8 cellular contexts compared by ENCODE assay signal in genomic region chr7:135281363-135281949, GRCh38. TPM values are rescaled to one million over a fixed set of nuclear protein-coding genes. Genes with fewer than 3 reads are reported as not detected.
A peak's percentile ranks its signal among the peaks of the same experiment; 100 is the strongest.
DNase-seq lines count a peak whose midpoint lies in the region; ATAC-seq and TF ChIP-seq lines count a peak whose summit lies in the region.

No MANE protein-coding gene starts in this region.

- no peak overlapping the region for H2BK15ac ChIP-seq in IMR-90 (ENCODE audit: low read depth, low read length)

- no peak overlapping the region for H3K14ac ChIP-seq in IMR-90 (replicated peaks; ENCODE audit: low read depth, low read length)

- no peak overlapping the region for H4K5ac ChIP-seq in IMR-90 (ENCODE audit: low read depth, low read length)

- H3K9me1 ChIP-seq in IMR-90 (ENCODE audit: insufficient read depth, low read length), result no peaks in the 10 kb centered on the region

- no peak overlapping the region for H3K4me3 ChIP-seq in IMR-90 (ENCODE audit: insufficient read depth, low read depth, low read length)
- H3K4me3 ChIP-seq in OCI-LY7 (ENCODE audit: low read depth, low read length, poor library complexity, severe bottlenecking), result no peak overlapping the region

- H3K36me3 Mint-ChIP-seq in natural killer cell treated with Interleukin-12 subunit alpha and Interleukin-12 subunit beta and Interleukin-15 and Interleukin-18, amount 100 ng/mL, for 72 hours, result no peaks in the 10 kb centered on the region

- H3K79me2 ChIP-seq in OCI-LY7 (ENCODE audit: insufficient read depth, low read depth, low read length), result no peaks in the 10 kb centered on the region

- no peak overlapping the region for H2AK9ac ChIP-seq in IMR-90 (replicated peaks; ENCODE audit: low read depth, low read length, poor library complexity)

- no peaks in the 10 kb centered on the region for H3K79me1 ChIP-seq in IMR-90 (ENCODE audit: low read depth in 1 of 2, low read length in 2 of 2)

- H3K4me2 ChIP-seq in IMR-90 (ENCODE audit: low read depth, low read length) (peak overlapping the region; percentile 62), OCI-LY7 (ENCODE audit: low read length) (no peak overlapping the region)

- dilution Hi-C loops in IMR-90 (cut with HindIII; ENCODE audit: low sequenced_read_pairs, unreplicated experiment), result no loop called here

- peak; percentile 98 for TF ChIP-seq RAD21 in IMR-90 (IDR thresholded peaks at IDR 0.05; ENCODE audit: low read length)

- no peak overlapping the region for H3K56ac ChIP-seq in IMR-90 (ENCODE audit: extremely low read depth, insufficient read depth, low read length)

- H2AFZ ChIP-seq in IMR-90 (replicated peaks; ENCODE audit: low read length, poor library complexity) (peak overlapping the region; percentile 39), OCI-LY7 (ENCODE audit: low read length) (peak overlapping the region; percentile 79)

- no peaks in the 10 kb centered on the region for H3K9me3 Mint-ChIP-seq in natural killer cell treated with Interleukin-12 subunit alpha and Interleukin-12 subunit beta and Interleukin-15 and Interleukin-18, amount 100 ng/mL, for 72 hours

- TF ChIP-seq CTCF in IMR-90 (conservative IDR thresholded peaks at IDR 0.05; ENCODE audit: low read depth, low read length) (peak; percentile 100), OCI-LY7 (conservative IDR thresholded peaks at IDR 0.05; ENCODE audit: low read length) (peak; percentile 100)

- H3K18ac ChIP-seq in IMR-90 (ENCODE audit: low read depth, low read length), result no peak overlapping the region

- H3K9ac ChIP-seq in IMR-90 (ENCODE audit: low read depth, low read length), result no peak overlapping the region

- peaks cover 13 to 34% of the 10 kb centered on the region in 2 donors for H3K27me3 Mint-ChIP-seq in natural killer cell treated with Interleukin-12 subunit alpha and Interleukin-12 subunit beta and Interleukin-15 and Interleukin-18, amount 100 ng/mL, for 72 hours

- WGBS in IMR-90 (ENCODE audit: extremely low coverage in 2 of 2, insufficient read length in 1 of 2), 2 experiments, result no CpG with 5 or more reads among the region's 7 CpGs

- H3K9me2 ChIP-seq in OCI-LY7 (ENCODE audit: insufficient read depth, low read length), result no peaks in the 10 kb centered on the region

- intact Hi-C loops in IMR-90 (cut with micrococcal nuclease), result loop anchor here (1.0 to 5.0 kb wide), 6 partner anchors 229 to 1126 kb away; partner anchors contain the start of gene CNOT4
- intact Hi-C loops in OCI-LY7 (cut with micrococcal nuclease; ENCODE audit: unreplicated experiment), result loop anchor here (1.0 to 5.0 kb wide), 6 partner anchors 54 to 431 kb away; partner anchors contain the start of genes CNOT4 and STMP1

- no TSS peak for BruUV-seq in IMR-90 (replicated peaks; lab: Mats Ljungman, UMichigan)
- BruUV-seq in OCI-LY7 (replicated peaks; lab: Mats Ljungman, UMichigan), result no TSS peak

- in situ Hi-C loops in IMR-90 (cut with MboI; ENCODE audit: low sequenced_read_pairs), result loop anchor here (5.0 kb wide), 1 partner anchor 276 kb away; the partner anchor contains the start of gene NUP205

- H4K8ac ChIP-seq in IMR-90 (ENCODE audit: low read depth in 2 of 2, low read length in 2 of 2), result peak overlapping the region; percentile 8 to 37; a peak in 1 of 4 replicates

- H2BK20ac ChIP-seq in IMR-90 (ENCODE audit: low read depth, low read length), result no peak overlapping the region

- no peaks in the 10 kb centered on the region; the same call in 1 of the 2 replicates for H3K27me3 ChIP-seq in IMR-90 (ENCODE audit: control insufficient read depth, insufficient read depth, low read length)

- CTCF ChIA-PET in IMR-90 (lab: Yijun Ruan, JAX), result interaction anchor here (0.6 to 1.8 kb wide), 6 partner anchors 15 to 364 kb away, joined by 3 to 6 read pairs (median 3); no protein-coding TSS in a partner anchor
- CTCF ChIA-PET in OCI-LY7 (lab: Charles Lee; ENCODE audit: unreplicated experiment), result no interaction called here

- no peak overlapping the region for H3K4ac ChIP-seq in IMR-90 (ENCODE audit: low read depth, low read length)

- H2BK120ac ChIP-seq in IMR-90 (ENCODE audit: low read depth, low read length), result no peak overlapping the region

- H3K36me3 ChIP-seq in IMR-90 (ENCODE audit: control insufficient read depth, insufficient read depth, low read length), result no peaks in the 10 kb centered on the region
- peaks cover 3% of the 10 kb centered on the region; the same call in 1 of the 2 replicates for H3K36me3 ChIP-seq in OCI-LY7 (ENCODE audit: insufficient read depth, low read length)

- H4K20me1 ChIP-seq in IMR-90 (ENCODE audit: insufficient read depth, low read length) (no peaks in the 10 kb centered on the region), OCI-LY7 (ENCODE audit: insufficient read depth, low read length) (no peaks in the 10 kb centered on the region)

- no peak overlapping the region for H2AK5ac ChIP-seq in IMR-90 (ENCODE audit: low read depth, low read length)

- no peak overlapping the region for H3K23ac ChIP-seq in IMR-90 (ENCODE audit: low read depth, low read length)

- TF ChIP-seq POLR2A in IMR-90 (IDR thresholded peaks at IDR 0.05; ENCODE audit: low read depth, low read length), result 0 out of 2 replicates have a peak, but pooled peaks have one; percentile 47

- no peaks in the 10 kb centered on the region for H3K9me3 ChIP-seq in IMR-90 (ENCODE audit: control insufficient read depth, insufficient read depth, low read length)
- no peaks in the 10 kb centered on the region for H3K9me3 ChIP-seq in OCI-LY7 (ENCODE audit: low read length)

- no peak overlapping the region for H3K27ac Mint-ChIP-seq in natural killer cell treated with Interleukin-12 subunit alpha and Interleukin-12 subunit beta and Interleukin-15 and Interleukin-18, amount 100 ng/mL, for 72 hours

- peaks cover 5 to 13% of the 10 kb centered on the region in 2 donors for H3K4me1 Mint-ChIP-seq in natural killer cell treated with Interleukin-12 subunit alpha and Interleukin-12 subunit beta and Interleukin-15 and Interleukin-18, amount 100 ng/mL, for 72 hours (ENCODE audit: low read depth in 2 of 2)

- DNase-seq in DMS53 (lab: John Stamatoyannopoulos, UW), result peak; percentile 94
- DNase-seq in IMR-90, result peak; percentile 87
- DNase-seq in OCI-LY7 (ENCODE audit: low spot score), result peak; percentile 87
- DNase-seq in activated CD8-positive, alpha-beta memory T cell treated with anti-CD3 and anti-CD28 coated beads, Interleukin-2, amount 50 U/mL, for 48 hours, result peak; percentile 81
- DNase-seq in natural killer cell treated with Interleukin-12 subunit alpha and Interleukin-12 subunit beta and Interleukin-15 and Interleukin-18, amount 100 ng/mL, for 72 hours (ENCODE audit: low spot score), result peak; percentile 75
- DNase-seq in stimulated activated naive CD4-positive, alpha-beta T cell treated with Interleukin-2 at 50 U/mL for 16 hours (lab: John Stamatoyannopoulos, UW), result peak; percentile 62

- no peak overlapping the region for H3K27ac ChIP-seq in IMR-90 (ENCODE audit: insufficient read depth, low read length)
- no peak overlapping the region for H3K27ac ChIP-seq in OCI-LY7 (ENCODE audit: low read depth, low read length, poor library complexity, severe bottlenecking)

- H3K4me1 ChIP-seq in IMR-90 (ENCODE audit: control insufficient read depth, insufficient read depth, low read length), result no peaks in the 10 kb centered on the region
- no peaks in the 10 kb centered on the region for H3K4me1 ChIP-seq in OCI-LY7 (ENCODE audit: insufficient read depth, low read length, poor library complexity, severe bottlenecking)

- no peak overlapping the region for H3K4me3 Mint-ChIP-seq in natural killer cell treated with Interleukin-12 subunit alpha and Interleukin-12 subunit beta and Interleukin-15 and Interleukin-18, amount 100 ng/mL, for 72 hours

- H4K91ac ChIP-seq in IMR-90 (ENCODE audit: insufficient read depth, low read depth, low read length), result no peak overlapping the region

- POLR2A ChIA-PET in IMR-90 (lab: Charles Lee; ENCODE audit: unreplicated experiment), result interaction anchor here (0.6 kb wide), 1 partner anchor 305 kb away, joined by 5 read pairs; no protein-coding TSS in a partner anchor
- POLR2A ChIA-PET in OCI-LY7 (lab: Charles Lee), result interaction anchor here (1.0 kb wide), 1 partner anchor 364 kb away, joined by 3 read pairs; no protein-coding TSS in a partner anchor

- ATAC-seq in GM21528 (IDR thresholded peaks at IDR 0.05; ENCODE audit: low FRiP score, unreplicated experiment) (peak; percentile 92), IMR-90 (ENCODE audit: low read depth) (peak; percentile 100), esophagus mucosa (peak; percentile 99)
- peak; percentile 91 to 92 for ATAC-seq in natural killer cell treated with Interleukin-12 subunit alpha and Interleukin-12 subunit beta and Interleukin-15 and Interleukin-18, amount 100 ng/mL, for 72 hours

- no peak overlapping the region for H2BK5ac ChIP-seq in IMR-90 (ENCODE audit: low read depth, low read length, poor library complexity, severe bottlenecking)

TF ChIP-seq in IMR-90, 13 proteins besides CTCF, POLR2A, EP300 and RAD21:
- no peak for TF ChIP-seq RCOR1 (IDR thresholded peaks at IDR 0.05; ENCODE audit: insufficient replicate concordance, low read length)
- peak; percentile 98 for TF ChIP-seq SMC3 (IDR thresholded peaks at IDR 0.05; ENCODE audit: low read depth, low read length)
- TF ChIP-seq CEBPB (IDR thresholded peaks at IDR 0.05; ENCODE audit: low read depth, low read length), result peak; percentile 28; the same call in 1 of the 2 replicates

RNA-seq across cellular contexts. Expression of gene STRA8, which starts 47.8 kb away (rescaled TPM):
- not detected in 2 replicates for total RNA-seq in IMR-90 (2012; rRNA removed)
- polyA plus RNA-seq in IMR-90 (2012; rRNA removed), result not detected in 2 replicates
- polyA plus RNA-seq in IMR-90 (2012; cell fraction: cytosol; rRNA removed), result not detected in 2 replicates
- not detected in 2 replicates for polyA plus RNA-seq in IMR-90 (2012; cell fraction: nucleus; rRNA removed; ENCODE audit: low replicate concordance)
- not detected in 2 replicates for total RNA-seq in OCI-LY7 (2014; rRNA removed; shearing (Covaris generic))
- total RNA-seq in OCI-LY7 (2022), result not detected in 2 replicates
- total RNA-seq in esophagus mucosa, result not detected
- not detected for total RNA-seq in natural killer cell treated with Interleukin-12 subunit alpha and Interleukin-12 subunit beta and Interleukin-15 and Interleukin-18, amount 100 ng/mL, for 72 hours
